ENCODE assay signal across 14 cellular contexts in the genomic region with DNA sequence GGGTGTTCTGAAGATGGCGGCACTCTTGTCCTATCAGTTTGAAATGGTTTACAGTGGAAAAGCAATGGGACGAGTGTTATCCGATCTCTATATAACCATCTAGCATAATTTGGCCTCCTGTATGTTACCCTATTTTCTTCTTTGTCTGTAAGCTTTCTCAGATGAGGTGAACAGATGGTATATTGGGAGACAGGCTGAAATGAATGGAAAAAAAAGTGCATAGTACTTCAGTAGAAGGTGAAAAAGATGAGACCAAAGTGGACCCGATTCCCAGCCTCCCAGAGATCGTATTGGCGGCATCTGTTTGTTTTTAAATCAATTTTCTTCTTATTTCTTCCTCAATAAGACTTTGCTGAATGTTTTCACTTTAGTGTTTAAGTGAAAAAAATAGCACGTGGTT.
A peak's percentile ranks its signal among the peaks of the same experiment; 100 is the strongest.
DNase-seq lines count a peak whose midpoint lies in the region; ATAC-seq and TF ChIP-seq lines count a peak whose summit lies in the region.
"Had no signal": no experiment of that assay in that cellular context is flagged by ENCODE, and none has a peak within 500 bp of the region (broad histone marks: within the 10 kb centered on the region; RNA-seq: fewer than 3 reads in every experiment).

No MANE protein-coding gene starts in this region.

- no peaks in the 10 kb centered on the region for H3K9me3 Mint-ChIP-seq in GM23338
- peaks cover 19% of the 10 kb centered on the region for H3K9me3 Mint-ChIP-seq in HFFc6
- H3K9me3 Mint-ChIP-seq: CD8-positive, alpha-beta memory T cell had no signal

- TF ChIP-seq CTCF in GM23338 (conservative IDR thresholded peaks at IDR 0.05; ENCODE audit: low read depth in 2 of 2) (no peak), HFFc6 (IDR thresholded peaks at IDR 0.05) (no peak), mucosa of descending colon (IDR thresholded peaks at IDR 0.05) (no peak)

- intact Hi-C loops in mucosa of descending colon (cut with DNase I, micrococcal nuclease) = no loop called here

- H2AFZ ChIP-seq in GM23338 = peak overlapping the region; percentile 9; the same call in 1 of the 2 replicates

- H3K27ac Mint-ChIP-seq in GM23338 (no peak overlapping the region), HFFc6 (no peak overlapping the region)
- H3K27ac Mint-ChIP-seq: CD4-positive, CD25-positive, alpha-beta regulatory T cell; CD8-positive, alpha-beta memory T cell had no signal

- no peaks in the 10 kb centered on the region for H3F3A ChIP-seq in GM23338 (replicated peaks; ENCODE audit: low read depth)

- no peak overlapping the region for H3K27ac ChIP-seq in GM23338 (ENCODE audit: low read depth)

- H3K36me3 Mint-ChIP-seq in GM23338 (ENCODE audit: low read depth) (no peaks in the 10 kb centered on the region), HFFc6 (ENCODE audit: low read depth) (no peaks in the 10 kb centered on the region)
- H3K36me3 Mint-ChIP-seq: CD4-positive, CD25-positive, alpha-beta regulatory T cell; CD8-positive, alpha-beta memory T cell had no signal

- ATAC-seq in GM23338 (no peak), mucosa of descending colon (no peak)

- H4K20me1 ChIP-seq in GM23338 (replicated peaks; ENCODE audit: insufficient read depth) = no peaks in the 10 kb centered on the region

- H3K4me2 ChIP-seq in GM23338 = no peak overlapping the region

- DNase-seq in DMS 273 treated with DMSO at 0.1 percent for 48 hours (lab: John Stamatoyannopoulos, UW) = peak; percentile 47
- DNase-seq in GM23338 (ENCODE audit: low spot score) = no peak
- DNase-seq in NCI-H69 (lab: John Stamatoyannopoulos, UW) = peak; percentile 67
- no peak for DNase-seq in Kasumi-1 (lab: John Stamatoyannopoulos, UW)
- DNase-seq in HFFc6 = no peak
- DNase-seq in mucosa of descending colon = no peak
- DNase-seq: ACHN; BE2C; CD4-positive, CD25-positive, alpha-beta regulatory T cell; CD8-positive, alpha-beta memory T cell; DMS153; DMS79; GF-D8 had no signal

- H3K9me3 ChIP-seq in mucosa of descending colon = no peaks in the 10 kb centered on the region
- H3K9me3 ChIP-seq: BE2C, HAP-1 had no signal

- peaks cover 4% of the 10 kb centered on the region for H3K9me2 ChIP-seq in GM23338 (ENCODE audit: insufficient read depth)

- no peaks in the 10 kb centered on the region for H3K79me2 ChIP-seq in GM23338 (replicated peaks; ENCODE audit: insufficient read depth)

- H3K4me3 ChIP-seq in GM23338 (no peak overlapping the region), mucosa of descending colon (no peak overlapping the region)
- H3K4me3 ChIP-seq: HAP-1 had no signal

- H3K4me1 ChIP-seq in GM23338 (ENCODE audit: insufficient read depth) = peaks cover 13% of the 10 kb centered on the region
- no peaks in the 10 kb centered on the region for H3K4me1 ChIP-seq in mucosa of descending colon (ENCODE audit: low read depth)
- H3K4me1 ChIP-seq: BE2C had no signal

- H3K27me3 ChIP-seq in GM23338 (ENCODE audit: insufficient read depth) = no peaks in the 10 kb centered on the region
- H3K27me3 ChIP-seq: BE2C had no signal

- H3K4me3 Mint-ChIP-seq in GM23338 = no peak overlapping the region
- no peak overlapping the region for H3K4me3 Mint-ChIP-seq in HFFc6
- H3K4me3 Mint-ChIP-seq: CD4-positive, CD25-positive, alpha-beta regulatory T cell; CD8-positive, alpha-beta memory T cell had no signal

- H3K27me3 Mint-ChIP-seq in GM23338 (ENCODE audit: insufficient read depth, low read depth, poor library complexity) = no peaks in the 10 kb centered on the region
- no peaks in the 10 kb centered on the region; the same call in 1 of the 2 replicates for H3K27me3 Mint-ChIP-seq in HFFc6 (ENCODE audit: insufficient read depth)

- H3K4me1 Mint-ChIP-seq in GM23338 = peaks cover 17% of the 10 kb centered on the region
- H3K4me1 Mint-ChIP-seq in HFFc6 (ENCODE audit: low read depth) = no peaks in the 10 kb centered on the region
- H3K4me1 Mint-ChIP-seq: CD4-positive, CD25-positive, alpha-beta regulatory T cell; CD8-positive, alpha-beta memory T cell had no signal

- H3K36me3 ChIP-seq in GM23338 (ENCODE audit: insufficient read depth) (no peaks in the 10 kb centered on the region), mucosa of descending colon (ENCODE audit: low read depth) (no peaks in the 10 kb centered on the region)
- H3K36me3 ChIP-seq: BE2C, HAP-1 had no signal

TF ChIP-seq in GM23338, 12 proteins besides CTCF, POLR2A, EP300 and RAD21 (continues in another document):
- TF ChIP-seq ZNF114 (CRISPR knock-in tag; IDR thresholded peaks at IDR 0.05) = no peak
- no peak for TF ChIP-seq POLR2AphosphoS5 (IDR thresholded peaks at IDR 0.05; ENCODE audit: low read depth)
- TF ChIP-seq, protein P1, sequence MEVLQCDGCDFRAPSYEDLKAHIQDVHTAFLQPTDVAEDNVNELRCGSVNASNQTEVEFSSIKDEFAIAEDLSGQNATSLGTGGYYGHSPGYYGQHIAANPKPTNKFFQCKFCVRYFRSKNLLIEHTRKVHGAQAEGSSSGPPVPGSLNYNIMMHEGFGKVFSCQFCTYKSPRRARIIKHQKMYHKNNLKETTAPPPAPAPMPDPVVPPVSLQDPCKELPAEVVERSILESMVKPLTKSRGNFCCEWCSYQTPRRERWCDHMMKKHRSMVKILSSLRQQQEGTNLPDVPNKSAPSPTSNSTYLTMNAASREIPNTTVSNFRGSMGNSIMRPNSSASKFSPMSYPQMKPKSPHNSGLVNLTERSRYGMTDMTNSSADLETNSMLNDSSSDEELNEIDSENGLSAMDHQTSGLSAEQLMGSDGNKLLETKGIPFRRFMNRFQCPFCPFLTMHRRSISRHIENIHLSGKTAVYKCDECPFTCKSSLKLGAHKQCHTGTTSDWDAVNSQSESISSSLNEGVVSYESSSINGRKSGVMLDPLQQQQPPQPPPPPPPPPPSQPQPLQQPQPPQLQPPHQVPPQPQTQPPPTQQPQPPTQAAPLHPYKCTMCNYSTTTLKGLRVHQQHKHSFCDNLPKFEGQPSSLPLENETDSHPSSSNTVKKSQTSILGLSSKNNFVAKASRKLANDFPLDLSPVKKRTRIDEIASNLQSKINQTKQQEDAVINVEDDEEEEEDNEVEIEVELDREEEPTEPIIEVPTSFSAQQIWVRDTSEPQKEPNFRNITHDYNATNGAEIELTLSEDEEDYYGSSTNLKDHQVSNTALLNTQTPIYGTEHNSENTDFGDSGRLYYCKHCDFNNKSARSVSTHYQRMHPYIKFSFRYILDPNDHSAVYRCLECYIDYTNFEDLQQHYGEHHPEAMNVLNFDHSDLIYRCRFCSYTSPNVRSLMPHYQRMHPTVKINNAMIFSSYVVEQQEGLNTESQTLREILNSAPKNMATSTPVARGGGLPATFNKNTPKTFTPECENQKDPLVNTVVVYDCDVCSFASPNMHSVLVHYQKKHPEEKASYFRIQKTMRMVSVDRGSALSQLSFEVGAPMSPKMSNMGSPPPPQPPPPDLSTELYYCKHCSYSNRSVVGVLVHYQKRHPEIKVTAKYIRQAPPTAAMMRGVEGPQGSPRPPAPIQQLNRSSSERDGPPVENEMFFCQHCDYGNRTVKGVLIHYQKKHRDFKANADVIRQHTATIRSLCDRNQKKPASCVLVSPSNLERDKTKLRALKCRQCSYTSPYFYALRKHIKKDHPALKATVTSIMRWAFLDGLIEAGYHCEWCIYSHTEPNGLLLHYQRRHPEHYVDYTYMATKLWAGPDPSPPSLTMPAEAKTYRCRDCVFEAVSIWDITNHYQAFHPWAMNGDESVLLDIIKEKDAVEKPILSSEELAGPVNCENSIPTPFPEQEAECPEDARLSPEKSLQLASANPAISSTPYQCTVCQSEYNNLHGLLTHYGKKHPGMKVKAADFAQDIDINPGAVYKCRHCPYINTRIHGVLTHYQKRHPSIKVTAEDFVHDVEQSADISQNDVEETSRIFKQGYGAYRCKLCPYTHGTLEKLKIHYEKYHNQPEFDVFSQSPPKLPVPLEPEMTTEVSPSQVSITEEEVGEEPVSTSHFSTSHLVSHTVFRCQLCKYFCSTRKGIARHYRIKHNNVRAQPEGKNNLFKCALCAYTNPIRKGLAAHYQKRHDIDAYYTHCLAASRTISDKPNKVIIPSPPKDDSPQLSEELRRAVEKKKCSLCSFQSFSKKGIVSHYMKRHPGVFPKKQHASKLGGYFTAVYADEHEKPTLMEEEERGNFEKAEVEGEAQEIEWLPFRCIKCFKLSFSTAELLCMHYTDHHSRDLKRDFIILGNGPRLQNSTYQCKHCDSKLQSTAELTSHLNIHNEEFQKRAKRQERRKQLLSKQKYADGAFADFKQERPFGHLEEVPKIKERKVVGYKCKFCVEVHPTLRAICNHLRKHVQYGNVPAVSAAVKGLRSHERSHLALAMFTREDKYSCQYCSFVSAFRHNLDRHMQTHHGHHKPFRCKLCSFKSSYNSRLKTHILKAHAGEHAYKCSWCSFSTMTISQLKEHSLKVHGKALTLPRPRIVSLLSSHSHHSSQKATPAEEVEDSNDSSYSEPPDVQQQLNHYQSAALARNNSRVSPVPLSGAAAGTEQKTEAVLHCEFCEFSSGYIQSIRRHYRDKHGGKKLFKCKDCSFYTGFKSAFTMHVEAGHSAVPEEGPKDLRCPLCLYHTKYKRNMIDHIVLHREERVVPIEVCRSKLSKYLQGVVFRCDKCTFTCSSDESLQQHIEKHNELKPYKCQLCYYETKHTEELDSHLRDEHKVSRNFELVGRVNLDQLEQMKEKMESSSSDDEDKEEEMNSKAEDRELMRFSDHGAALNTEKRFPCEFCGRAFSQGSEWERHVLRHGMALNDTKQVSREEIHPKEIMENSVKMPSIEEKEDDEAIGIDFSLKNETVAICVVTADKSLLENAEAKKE (CRISPR knock-in tag; IDR thresholded peaks at IDR 0.05) = no peak
- no peak for TF ChIP-seq STAT1 (IDR thresholded peaks at IDR 0.05; ENCODE audit: unreplicated experiment)

Comparison
In these comparisons a context has a peak if more than half of its experiments do, and no peak if none do; other contexts are left out.
1. DNase-seq: peak in DMS 273 treated with DMSO at 0.1 percent for 48 hours (single experiment) and NCI-H69 (single experiment); none in GM23338 (single experiment), Kasumi-1 (0 of 2), HFFc6 (single experiment) and mucosa of descending colon (0 of 3).